Comparison of ENCODE assay signal across 1 cellular context in the genomic region with DNA sequence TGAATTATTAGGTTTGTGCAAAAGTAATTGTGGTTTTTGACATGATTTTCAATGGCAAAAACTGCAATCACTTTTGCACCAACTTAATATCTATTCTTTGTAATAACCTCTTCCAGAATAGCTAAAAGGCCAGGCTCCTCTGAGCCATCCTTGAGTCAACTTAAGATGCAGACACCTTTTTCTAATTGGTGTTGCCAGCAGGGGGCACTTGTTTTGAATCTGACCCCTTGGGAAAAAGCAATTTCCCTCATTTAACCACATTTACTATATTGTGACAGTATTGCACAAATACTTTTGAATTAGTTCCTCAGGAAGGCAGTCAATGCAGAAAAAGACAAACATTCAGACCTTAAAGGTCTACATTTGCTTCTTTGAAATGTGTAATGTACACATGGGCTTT.
TF ChIP-seq lines count a peak whose summit lies in the region.

No MANE protein-coding gene starts in this region.

TF ChIP-seq in SK-N-SH, 30 proteins besides CTCF, POLR2A, EP300 and RAD21 (continued from another document):
- TF ChIP-seq, protein P1, sequence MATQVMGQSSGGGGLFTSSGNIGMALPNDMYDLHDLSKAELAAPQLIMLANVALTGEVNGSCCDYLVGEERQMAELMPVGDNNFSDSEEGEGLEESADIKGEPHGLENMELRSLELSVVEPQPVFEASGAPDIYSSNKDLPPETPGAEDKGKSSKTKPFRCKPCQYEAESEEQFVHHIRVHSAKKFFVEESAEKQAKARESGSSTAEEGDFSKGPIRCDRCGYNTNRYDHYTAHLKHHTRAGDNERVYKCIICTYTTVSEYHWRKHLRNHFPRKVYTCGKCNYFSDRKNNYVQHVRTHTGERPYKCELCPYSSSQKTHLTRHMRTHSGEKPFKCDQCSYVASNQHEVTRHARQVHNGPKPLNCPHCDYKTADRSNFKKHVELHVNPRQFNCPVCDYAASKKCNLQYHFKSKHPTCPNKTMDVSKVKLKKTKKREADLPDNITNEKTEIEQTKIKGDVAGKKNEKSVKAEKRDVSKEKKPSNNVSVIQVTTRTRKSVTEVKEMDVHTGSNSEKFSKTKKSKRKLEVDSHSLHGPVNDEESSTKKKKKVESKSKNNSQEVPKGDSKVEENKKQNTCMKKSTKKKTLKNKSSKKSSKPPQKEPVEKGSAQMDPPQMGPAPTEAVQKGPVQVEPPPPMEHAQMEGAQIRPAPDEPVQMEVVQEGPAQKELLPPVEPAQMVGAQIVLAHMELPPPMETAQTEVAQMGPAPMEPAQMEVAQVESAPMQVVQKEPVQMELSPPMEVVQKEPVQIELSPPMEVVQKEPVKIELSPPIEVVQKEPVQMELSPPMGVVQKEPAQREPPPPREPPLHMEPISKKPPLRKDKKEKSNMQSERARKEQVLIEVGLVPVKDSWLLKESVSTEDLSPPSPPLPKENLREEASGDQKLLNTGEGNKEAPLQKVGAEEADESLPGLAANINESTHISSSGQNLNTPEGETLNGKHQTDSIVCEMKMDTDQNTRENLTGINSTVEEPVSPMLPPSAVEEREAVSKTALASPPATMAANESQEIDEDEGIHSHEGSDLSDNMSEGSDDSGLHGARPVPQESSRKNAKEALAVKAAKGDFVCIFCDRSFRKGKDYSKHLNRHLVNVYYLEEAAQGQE (IDR thresholded peaks at IDR 0.05; ENCODE audit: low read depth, low read length) = no peak
